In the genomic region with DNA sequence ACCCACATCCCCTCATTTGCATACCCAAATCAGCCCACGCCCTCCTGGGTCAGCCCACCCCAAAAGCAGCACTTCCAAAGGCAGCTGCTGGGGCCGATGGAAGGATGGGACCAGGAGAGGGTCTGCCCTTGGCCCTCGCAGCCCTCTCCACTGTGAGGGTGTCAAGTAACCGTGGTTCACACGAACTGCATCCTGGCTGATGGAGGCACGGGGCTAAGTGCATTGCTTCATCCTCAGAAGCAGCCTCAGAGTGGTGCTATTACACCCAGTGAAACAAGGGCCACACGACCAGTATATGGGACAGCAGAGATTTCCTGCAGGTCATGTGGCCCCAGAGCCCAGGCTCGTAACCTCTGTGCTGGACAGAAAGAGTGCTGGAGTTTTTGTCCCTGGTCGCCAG, we compare ENCODE assay signal across 16 cellular contexts. TPM values are rescaled to one million over a fixed set of nuclear protein-coding genes. Genes with fewer than 3 reads are reported as not detected.
DNase-seq lines count a peak whose midpoint lies in the region; ATAC-seq and TF ChIP-seq lines count a peak whose summit lies in the region.
"Had no signal": no experiment of that assay in that cellular context is flagged by ENCODE, and none has a peak within 500 bp of the region (broad histone marks: within the 10 kb centered on the region; RNA-seq: fewer than 3 reads in every experiment).

No MANE protein-coding gene starts in this region.

- peak overlapping the region; percentile 64 to 79 (median 74) for H3K27ac ChIP-seq in gastrocnemius medialis
- H3K27ac ChIP-seq: neural progenitor cell had no signal

- H3K4me3 ChIP-seq in choroid plexus epithelial cell (ENCODE audit: low read depth, low read length) (no peak overlapping the region), gastrocnemius medialis (no peak overlapping the region)
- H3K4me3 ChIP-seq: HAP-1, neural progenitor cell had no signal

- in situ Hi-C loops in gastrocnemius medialis (cut with MboI; ENCODE audit: low sequenced_read_pairs in 4 of 4) = no loop called here

- no peak for TF ChIP-seq CTCF in choroid plexus epithelial cell (conservative IDR thresholded peaks at IDR 0.05; ENCODE audit: low read depth, low read length)
- TF ChIP-seq CTCF in gastrocnemius medialis (IDR thresholded peaks at IDR 0.05 in 4 of 5, conservative IDR thresholded peaks at IDR 0.05 in 1 of 5) = no peak

- peak; percentile 32 for ATAC-seq in left colon
- ATAC-seq in gastrocnemius medialis = peak; percentile 49 to 55
- ATAC-seq in activated CD4-positive, CD25-positive, alpha-beta regulatory T cell treated with anti-CD3 and anti-CD28 coated beads, Interleukin-2, amount 50 U/mL, for 24 hours = no peak
- ATAC-seq: effector memory CD8-positive, alpha-beta T cell had no signal

- peak; percentile 25 for DNase-seq in NCI-H69 (lab: John Stamatoyannopoulos, UW)
- peak; percentile 41 for DNase-seq in choroid plexus epithelial cell (ENCODE audit: low read depth)
- peak in 1 of 2 donors; percentile 52 for DNase-seq in left colon
- peak in 1 of 2 donors; percentile 46 for DNase-seq in gastrocnemius medialis
- DNase-seq in head of caudate nucleus = no peak
- DNase-seq in NCI-H2029 treated with DMSO at 0.1 percent for 48 hours (lab: John Stamatoyannopoulos, UW) = no peak
- DNase-seq: activated CD4-positive, alpha-beta memory T cell treated with anti-CD3 and anti-CD28 coated beads for 36 hours; activated naive CD8-positive, alpha-beta T cell treated with anti-CD3 and anti-CD28 coated beads for 36 hours; activated T-cell treated with anti-CD3 and anti-CD28 coated beads, Interleukin-2, amount 50 U/mL, for 48 hours; effector memory CD8-positive, alpha-beta T cell; NCI-H187 treated with DMSO at 0.1 percent for 48 hours; NCI-H526 treated with DMSO at 0.1 percent for 48 hours; stimulated activated CD4-positive, alpha-beta T cell treated with anti-CD3 and anti-CD28 coated beads, Interleukin-2, amount 100 ng/mL, for 48 hours had no signal

- peaks cover 7 to 13% of the 10 kb centered on the region in 2 donors for H3K4me1 ChIP-seq in gastrocnemius medialis
- H3K4me1 ChIP-seq: HAP-1, neural progenitor cell had no signal

- H3K9me3 ChIP-seq in gastrocnemius medialis = no peaks in the 10 kb centered on the region
- H3K9me3 ChIP-seq: HAP-1 had no signal

- H3K27me3 ChIP-seq in gastrocnemius medialis = no peaks in the 10 kb centered on the region
- H3K27me3 ChIP-seq: neural progenitor cell had no signal

- TF ChIP-seq POLR2A in gastrocnemius medialis (IDR thresholded peaks at IDR 0.05) = no peak

- no peaks in the 10 kb centered on the region for H3K36me3 ChIP-seq in gastrocnemius medialis
- H3K36me3 ChIP-seq: HAP-1, neural progenitor cell had no signal

- intact Hi-C loops in left colon (cut with DNase I, micrococcal nuclease) (no loop called here), gastrocnemius medialis (cut with DNase I; ENCODE audit: low total_unique reads) (loop anchor here (1.0 kb wide), 1 partner anchor 25 kb away; no protein-coding TSS in a partner anchor), head of caudate nucleus (cut with DNase I) (no loop called here)

RNA-seq across cellular contexts. Expression of a gene that starts 13.2 kb away (rescaled TPM):
- total RNA-seq in left colon = 100 to 1,000 TPM; 276 to 300 TPM
- total RNA-seq in gastrocnemius medialis = 1 to 10 TPM in 2 of 4 donors, under 1 TPM in 2; 0.89 to 1.4 (median 0.98) TPM

Comparison
In these comparisons a context has a peak if more than half of its experiments do, and no peak if none do; other contexts are left out.
1. DNase-seq: peak in NCI-H69 (single experiment) and choroid plexus epithelial cell (single experiment); none in head of caudate nucleus (0 of 42) and NCI-H2029 treated with DMSO at 0.1 percent for 48 hours (single experiment).
2. ATAC-seq: peak in left colon (single experiment) and gastrocnemius medialis (2 of 2); none in activated CD4-positive, CD25-positive, alpha-beta regulatory T cell treated with anti-CD3 and anti-CD28 coated beads, Interleukin-2, amount 50 U/mL, for 24 hours (0 of 2).
3. RNA of a gene that starts 13.2 kb away (total RNA-seq): 276 to 300 TPM in left colon; 0.89 to 1.4 TPM in gastrocnemius medialis; every median in the first group is over 100 times any median in the second.